Comparison of ENCODE assay signal across 26 cellular contexts in genomic region chr12:99020871-99021270, GRCh38.
"Had no signal": no experiment of that assay in that cellular context is flagged by ENCODE, and none has a peak within 500 bp of the region (broad histone marks: within the 10 kb centered on the region; RNA-seq: fewer than 3 reads in every experiment).

No MANE protein-coding gene starts in this region.

- ATAC-seq: gastroesophageal sphincter; heart left ventricle; left cardiac atrium; left lung; naive thymus-derived CD4-positive, alpha-beta T cell; right lobe of liver; stimulated activated naive CD8-positive, alpha-beta T cell treated with anti-CD3 and anti-CD28 coated beads, Interleukin-15, amount 100 ng/mL, for 72 hours; upper lobe of right lung had no signal

- H3K9me3 ChIP-seq: colonic mucosa, right lobe of liver, suprapubic skin, transverse colon, upper lobe of right lung, uterus had no signal

- H3K27me3 ChIP-seq: colonic mucosa, gastroesophageal sphincter, heart left ventricle, hepatocyte, left lung, neural progenitor cell, right lobe of liver, suprapubic skin, transverse colon, upper lobe of right lung, uterus had no signal

- H3K36me3 ChIP-seq: colonic mucosa, gastroesophageal sphincter, heart left ventricle, left lung, neural progenitor cell, right lobe of liver, suprapubic skin, transverse colon, upper lobe of right lung, uterus had no signal

- DNase-seq: colonic mucosa; effector memory CD4-positive, alpha-beta T cell; erythroblast; foreskin fibroblast; heart left ventricle; left cardiac atrium; left lung; mesendoderm; midbrain; naive thymus-derived CD4-positive, alpha-beta T cell; right lobe of liver; stimulated activated CD4-positive, alpha-beta T cell treated with anti-CD3 and anti-CD28 coated beads, Interleukin-12 subunit alpha, Interleukin-12 subunit beta, amount 100 ng/mL, for 4 hours; stimulated activated CD4-positive, alpha-beta T cell treated with anti-CD3 and anti-CD28 coated beads, Interleukin-1b, Interleukin-23, amount 100 ng/mL, for 48 hours; stimulated activated CD4-positive, alpha-beta T cell treated with anti-CD3 and anti-CD28 coated beads, Interleukin-4, amount 100 ng/mL, for 1 hour; stimulated activated CD8-positive, alpha-beta memory T cell treated with anti-CD3 and anti-CD28 coated beads, Interleukin-4, amount 100 ng/mL, for 48 hours; stimulated activated naive CD4-positive, alpha-beta T cell; stimulated activated naive CD8-positive, alpha-beta T cell treated with anti-CD3 and anti-CD28 coated beads, Interleukin-15, amount 100 ng/mL, for 72 hours; transverse colon; upper lobe of right lung; uterus had no signal

- H3K4me1 ChIP-seq: colonic mucosa, gastroesophageal sphincter, heart left ventricle, left lung, neural progenitor cell, parathyroid adenoma, right lobe of liver, suprapubic skin, transverse colon, upper lobe of right lung, uterus had no signal

- H3K27ac ChIP-seq: colonic mucosa, gastroesophageal sphincter, heart left ventricle, hepatocyte, left lung, neural progenitor cell, parathyroid adenoma, right lobe of liver, suprapubic skin, transverse colon, upper lobe of right lung, uterus had no signal

- H3K4me3 ChIP-seq: colonic mucosa, gastroesophageal sphincter, heart left ventricle, hepatocyte, left lung, neural progenitor cell, right lobe of liver, smooth muscle cell, suprapubic skin, transverse colon, upper lobe of right lung, uterus had no signal
